In genomic region chr17:29163563-29163962, GRCh38 we compare ENCODE assay signal across 18 cellular contexts. TPM values are rescaled to one million over a fixed set of nuclear protein-coding genes. Genes with fewer than 3 reads are reported as not detected.
DNase-seq lines count a peak whose midpoint lies in the region; ATAC-seq and TF ChIP-seq lines count a peak whose summit lies in the region.
"Had no signal": no experiment of that assay in that cellular context is flagged by ENCODE, and none has a peak within 500 bp of the region (broad histone marks: within the 10 kb centered on the region; RNA-seq: fewer than 3 reads in every experiment).

No MANE protein-coding gene starts in this region.

- POLR2A ChIA-PET in AG04450 (lab: Yijun Ruan, JAX), result interaction anchor here (1.3 to 1.5 kb wide), 2 partner anchors 14 to 31 kb away, joined by 3 to 4 read pairs; no protein-coding TSS in a partner anchor

- ATAC-seq in HG03280 (IDR thresholded peaks at IDR 0.05; ENCODE audit: unreplicated experiment), result no peak
- ATAC-seq: activated CD8-positive, alpha-beta T cell treated with anti-CD3 and anti-CD28 coated beads for 36 hours; activated T-cell treated with anti-CD3 and anti-CD28 coated beads, Interleukin-2, amount 50 U/mL, for 4 hours had no signal

- H3K4me3 ChIP-seq in AG04450 (ENCODE audit: low read depth, low read length), result no peak overlapping the region
- H3K4me3 ChIP-seq: HAP-1, uterus had no signal

- peak overlapping the region; percentile 11 for H3K27ac ChIP-seq in AG04450 (ENCODE audit: low read depth, low read length)
- H3K27ac ChIP-seq: uterus had no signal

- no peak for DNase-seq in AG04450 (ENCODE audit: low read depth, low spot score)
- peak; percentile 58 for DNase-seq in LHCN-M2 (ENCODE audit: low read depth)
- peak; percentile 51 for DNase-seq in astrocyte of the hippocampus (ENCODE audit: low read depth, low spot score)
- peak; percentile 52 for DNase-seq in islet precursor cell
- no peak for DNase-seq in activated CD4-positive, alpha-beta T cell treated with anti-CD3 and anti-CD28 coated beads for 1 hour
- DNase-seq in activated CD8-positive, alpha-beta memory T cell treated with anti-CD3 and anti-CD28 coated beads, Interleukin-2, amount 50 U/mL, for 4 hours, result no peak
- no peak for DNase-seq in HuH-7 (ENCODE audit: low spot score)
- DNase-seq: activated CD8-positive, alpha-beta T cell treated with anti-CD3 and anti-CD28 coated beads for 36 hours; activated T-cell treated with anti-CD3 and anti-CD28 coated beads, Interleukin-2, amount 50 U/mL, for 4 hours; CD4-positive, alpha-beta T cell; DMS53; NCI-H510A; SIG-M5; stimulated activated CD8-positive, alpha-beta memory T cell treated with anti-CD3 and anti-CD28 coated beads, Interleukin-4, amount 100 ng/mL, for 48 hours; T-helper 2 cell had no signal

- H3K27me3 ChIP-seq in AG04450 (ENCODE audit: control insufficient read depth, insufficient read depth, low read length), result no peaks in the 10 kb centered on the region
- H3K27me3 ChIP-seq: uterus had no signal

- no peak for TF ChIP-seq CTCF in AG04450 (IDR thresholded peaks at IDR 0.05; ENCODE audit: low read depth, low read length)

- CTCF ChIA-PET in AG04450 (lab: Charles Lee), result interaction anchor here (1.3 to 1.9 kb wide), 4 partner anchors 15 to 55 kb away, joined by 4 to 15 read pairs (median 6); partner anchors contain the start of gene MYO18A

- no peaks in the 10 kb centered on the region for H3K9me3 ChIP-seq in AG04450 (ENCODE audit: control insufficient read depth, insufficient read depth, low read length)
- H3K9me3 ChIP-seq: HAP-1, uterus had no signal

RNA-seq across cellular contexts. Expression of gene MYO18A, which starts 16.6 kb away (rescaled TPM):
- 9.8 and 16.7 TPM in 2 replicates for polyA plus RNA-seq in AG04450 (2011; rRNA removed)
- polyA minus RNA-seq in AG04450 (2011; rRNA and poly(A)+ RNA removed), result 40.8 and 50.1 TPM in 2 replicates
- total RNA-seq in LHCN-M2 (2014; rRNA removed), result 39.6 and 41.7 TPM in 2 replicates
- 35.2 TPM for polyA plus RNA-seq in LHCN-M2 (2012)

Comparison
In these comparisons a context has a peak if more than half of its experiments do, and no peak if none do; other contexts are left out.
1. DNase-seq: peak in LHCN-M2 (single experiment), astrocyte of the hippocampus (single experiment) and islet precursor cell (single experiment); none in AG04450 (single experiment), activated CD4-positive, alpha-beta T cell treated with anti-CD3 and anti-CD28 coated beads for 1 hour (single experiment), activated CD8-positive, alpha-beta memory T cell treated with anti-CD3 and anti-CD28 coated beads, Interleukin-2, amount 50 U/mL, for 4 hours (single experiment) and HuH-7 (single experiment).